8 cellular contexts compared by ENCODE assay signal in the genomic region with DNA sequence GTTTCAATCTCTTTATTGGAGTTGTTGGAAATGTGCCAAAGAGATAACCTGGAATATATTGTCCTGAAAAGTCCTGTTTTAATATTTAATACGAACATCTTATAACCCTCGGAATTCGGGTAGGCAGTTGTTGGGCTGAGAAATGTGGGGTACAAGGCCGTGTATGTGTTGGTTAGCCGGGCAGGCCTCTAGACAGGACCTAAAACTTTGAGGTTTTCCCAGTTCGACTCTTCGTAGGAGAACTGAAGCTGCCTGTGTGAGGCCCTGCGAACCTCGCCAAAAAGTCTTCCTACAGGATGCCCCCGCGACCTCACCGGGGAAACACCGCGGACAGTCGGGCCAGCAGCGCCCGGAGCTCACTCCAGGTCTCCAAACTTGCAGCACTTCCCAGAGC. TPM values are rescaled to one million over a fixed set of nuclear protein-coding genes. Genes with fewer than 3 reads are reported as not detected.
DNase-seq lines count a peak whose midpoint lies in the region; ATAC-seq and TF ChIP-seq lines count a peak whose summit lies in the region.

No MANE protein-coding gene starts in this region.

- peak overlapping the region in 1 of 2 donors; percentile 36 for H3K9ac ChIP-seq in liver (ENCODE audit: low read depth in 1 of 2, low read length in 2 of 2)

- TF ChIP-seq CTCF in BJ (IDR thresholded peaks at IDR 0.05; ENCODE audit: insufficient read depth, low read depth, low read length) (no peak), HFF-Myc (IDR thresholded peaks at IDR 0.05; ENCODE audit: low read depth, low read length, missing control alignments) (no peak), liver (IDR thresholded peaks at IDR 0.05; ENCODE audit: low read depth, low read length, missing input control) (no peak), upper lobe of right lung (IDR thresholded peaks at IDR 0.05) (no peak)

- peak overlapping the region; percentile 66 for H3K4me3 Mint-ChIP-seq in activated naive CD8-positive, alpha-beta T cell treated with anti-CD3 and anti-CD28 coated beads for 36 hours

- POLR2A ChIA-PET in BJ (lab: Charles Lee), result no interaction called here

- peak overlapping the region; percentile 83 to 90 for H3K27ac ChIP-seq in liver (ENCODE audit: low read depth in 1 of 2, low read length in 2 of 2)
- peak overlapping the region; percentile 63 for H3K27ac ChIP-seq in upper lobe of right lung

- H3K9me3 Mint-ChIP-seq in activated naive CD8-positive, alpha-beta T cell treated with anti-CD3 and anti-CD28 coated beads for 36 hours, result no peaks in the 10 kb centered on the region

- H3K36me3 Mint-ChIP-seq in activated naive CD8-positive, alpha-beta T cell treated with anti-CD3 and anti-CD28 coated beads for 36 hours, result no peaks in the 10 kb centered on the region

- H3K9me3 ChIP-seq in liver (ENCODE audit: control insufficient read depth in 4 of 4, low read length in 3 of 4), result no peaks in the 10 kb centered on the region
- no peaks in the 10 kb centered on the region for H3K9me3 ChIP-seq in upper lobe of right lung

- H3K36me3 ChIP-seq in BJ (ENCODE audit: control insufficient read depth, insufficient read depth, low read length) (no peaks in the 10 kb centered on the region), liver (ENCODE audit: control insufficient read depth in 4 of 4, insufficient read depth in 3 of 4, low read depth in 1 of 4, low read length in 3 of 4) (no peaks in the 10 kb centered on the region), upper lobe of right lung (no peaks in the 10 kb centered on the region)

- peaks cover 49% of the 10 kb centered on the region for H3K27me3 Mint-ChIP-seq in activated naive CD8-positive, alpha-beta T cell treated with anti-CD3 and anti-CD28 coated beads for 36 hours

- WGBS in liver, result 11% methylated on average over 17 of the region's 17 CpGs

- intact Hi-C loops in upper lobe of right lung (cut with DNase I), result no loop called here

- H3K4me3 ChIP-seq in BJ (ENCODE audit: low read depth, low read length), result peak overlapping the region; percentile 48
- peak overlapping the region; percentile 59 for H3K4me3 ChIP-seq in HFF-Myc (replicated peaks; ENCODE audit: low read depth, low read length)
- H3K4me3 ChIP-seq in liver (ENCODE audit: low read depth in 1 of 3, low read length in 3 of 3), result peak overlapping the region; percentile 27 to 94 (median 38)
- H3K4me3 ChIP-seq in upper lobe of right lung, result peak overlapping the region; percentile 70

- peaks cover 32% of the 10 kb centered on the region for H3K4me1 Mint-ChIP-seq in activated naive CD8-positive, alpha-beta T cell treated with anti-CD3 and anti-CD28 coated beads for 36 hours

- ATAC-seq in upper lobe of right lung (no peak), GM18873 (IDR thresholded peaks at IDR 0.05; ENCODE audit: low FRiP score, unreplicated experiment) (no peak)

- CTCF ChIA-PET in BJ (lab: Yijun Ruan, JAX), result interaction anchor here (1.1 kb wide), 1 partner anchor 8 kb away, joined by 3 read pairs; no protein-coding TSS in a partner anchor

- H3K4me1 ChIP-seq in liver (ENCODE audit: control insufficient read depth in 4 of 4, insufficient read depth in 4 of 4, low read length in 3 of 4), result peaks cover 13 to 47% (median 37%) of the 10 kb centered on the region in 4 donors
- H3K4me1 ChIP-seq in upper lobe of right lung, result peaks cover 54% of the 10 kb centered on the region

- no peak overlapping the region for H3K27ac Mint-ChIP-seq in activated naive CD8-positive, alpha-beta T cell treated with anti-CD3 and anti-CD28 coated beads for 36 hours

- no peak for DNase-seq in BJ (ENCODE audit: low read depth)
- no peak for DNase-seq in HFF-Myc (ENCODE audit: extremely low read depth, low read depth)
- DNase-seq in activated naive CD8-positive, alpha-beta T cell treated with anti-CD3 and anti-CD28 coated beads for 36 hours, result no peak
- DNase-seq in upper lobe of right lung, result no peak
- DNase-seq in NCI-H146 treated with DMSO at 0.1 percent for 48 hours (lab: John Stamatoyannopoulos, UW; ENCODE audit: unreplicated experiment), result no peak
- no peak for DNase-seq in cerebellar cortex (ENCODE audit: low spot score)

- TF ChIP-seq RAD21 in liver (IDR thresholded peaks at IDR 0.05), result no peak

- H3K27me3 ChIP-seq in BJ (ENCODE audit: control insufficient read depth, insufficient read depth, low read length), result no peaks in the 10 kb centered on the region
- H3K27me3 ChIP-seq in liver (ENCODE audit: control insufficient read depth in 4 of 4, insufficient read depth in 4 of 4, low read length in 3 of 4), result no peaks in the 10 kb centered on the region
- H3K27me3 ChIP-seq in upper lobe of right lung, result no peaks in the 10 kb centered on the region

TF ChIP-seq in liver, 16 proteins besides CTCF, POLR2A, EP300 and RAD21:
- TF ChIP-seq, protein P1, sequence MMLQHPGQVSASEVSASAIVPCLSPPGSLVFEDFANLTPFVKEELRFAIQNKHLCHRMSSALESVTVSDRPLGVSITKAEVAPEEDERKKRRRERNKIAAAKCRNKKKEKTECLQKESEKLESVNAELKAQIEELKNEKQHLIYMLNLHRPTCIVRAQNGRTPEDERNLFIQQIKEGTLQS (IDR thresholded peaks at IDR 0.05), result no peak
- TF ChIP-seq SP1 (IDR thresholded peaks at IDR 0.05), result peak; percentile 9
- TF ChIP-seq, protein P2, sequence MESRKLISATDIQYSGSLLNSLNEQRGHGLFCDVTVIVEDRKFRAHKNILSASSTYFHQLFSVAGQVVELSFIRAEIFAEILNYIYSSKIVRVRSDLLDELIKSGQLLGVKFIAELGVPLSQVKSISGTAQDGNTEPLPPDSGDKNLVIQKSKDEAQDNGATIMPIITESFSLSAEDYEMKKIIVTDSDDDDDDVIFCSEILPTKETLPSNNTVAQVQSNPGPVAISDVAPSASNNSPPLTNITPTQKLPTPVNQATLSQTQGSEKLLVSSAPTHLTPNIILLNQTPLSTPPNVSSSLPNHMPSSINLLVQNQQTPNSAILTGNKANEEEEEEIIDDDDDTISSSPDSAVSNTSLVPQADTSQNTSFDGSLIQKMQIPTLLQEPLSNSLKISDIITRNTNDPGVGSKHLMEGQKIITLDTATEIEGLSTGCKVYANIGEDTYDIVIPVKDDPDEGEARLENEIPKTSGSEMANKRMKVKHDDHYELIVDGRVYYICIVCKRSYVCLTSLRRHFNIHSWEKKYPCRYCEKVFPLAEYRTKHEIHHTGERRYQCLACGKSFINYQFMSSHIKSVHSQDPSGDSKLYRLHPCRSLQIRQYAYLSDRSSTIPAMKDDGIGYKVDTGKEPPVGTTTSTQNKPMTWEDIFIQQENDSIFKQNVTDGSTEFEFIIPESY (IDR thresholded peaks at IDR 0.05), result no peak
- peak; percentile 9 for TF ChIP-seq YY1 (IDR thresholded peaks at IDR 0.05)
- TF ChIP-seq, protein P3, sequence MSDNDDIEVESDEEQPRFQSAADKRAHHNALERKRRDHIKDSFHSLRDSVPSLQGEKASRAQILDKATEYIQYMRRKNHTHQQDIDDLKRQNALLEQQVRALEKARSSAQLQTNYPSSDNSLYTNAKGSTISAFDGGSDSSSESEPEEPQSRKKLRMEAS (IDR thresholded peaks at IDR 0.05), result no peak

RNA-seq across cellular contexts. Expression of a gene that starts 0.6 kb away (rescaled TPM):
- polyA plus RNA-seq in BJ (2011; rRNA removed) (5.5 and 5.6 TPM in 2 replicates), liver (10 to 100 TPM; 23.2 to 24.3 TPM)
- polyA minus RNA-seq in BJ (2011; rRNA and poly(A)+ RNA removed), result 5.9 and 6.0 TPM in 2 replicates
- 1 to 10 TPM; 4.1 to 5.9 TPM for total RNA-seq in activated naive CD8-positive, alpha-beta T cell treated with anti-CD3 and anti-CD28 coated beads for 36 hours
- total RNA-seq in liver (10 to 100 TPM; 40.9 to 74.0 TPM), upper lobe of right lung (131 TPM)

Comparison
In these comparisons a context has a peak if more than half of its experiments do, and no peak if none do; other contexts are left out.
1. RNA of a gene that starts 0.6 kb away (total RNA-seq): 131 TPM in upper lobe of right lung (single experiment) and 40.9 to 74.0 TPM in liver; 4.1 to 5.9 TPM in activated naive CD8-positive, alpha-beta T cell treated with anti-CD3 and anti-CD28 coated beads for 36 hours; every median in the first group is over 4 times any median in the second.
2. Peak in every context shown above with its lines, with median percentiles within 50 percentile points of each other: H3K4me3 ChIP-seq.